In the genomic region with DNA sequence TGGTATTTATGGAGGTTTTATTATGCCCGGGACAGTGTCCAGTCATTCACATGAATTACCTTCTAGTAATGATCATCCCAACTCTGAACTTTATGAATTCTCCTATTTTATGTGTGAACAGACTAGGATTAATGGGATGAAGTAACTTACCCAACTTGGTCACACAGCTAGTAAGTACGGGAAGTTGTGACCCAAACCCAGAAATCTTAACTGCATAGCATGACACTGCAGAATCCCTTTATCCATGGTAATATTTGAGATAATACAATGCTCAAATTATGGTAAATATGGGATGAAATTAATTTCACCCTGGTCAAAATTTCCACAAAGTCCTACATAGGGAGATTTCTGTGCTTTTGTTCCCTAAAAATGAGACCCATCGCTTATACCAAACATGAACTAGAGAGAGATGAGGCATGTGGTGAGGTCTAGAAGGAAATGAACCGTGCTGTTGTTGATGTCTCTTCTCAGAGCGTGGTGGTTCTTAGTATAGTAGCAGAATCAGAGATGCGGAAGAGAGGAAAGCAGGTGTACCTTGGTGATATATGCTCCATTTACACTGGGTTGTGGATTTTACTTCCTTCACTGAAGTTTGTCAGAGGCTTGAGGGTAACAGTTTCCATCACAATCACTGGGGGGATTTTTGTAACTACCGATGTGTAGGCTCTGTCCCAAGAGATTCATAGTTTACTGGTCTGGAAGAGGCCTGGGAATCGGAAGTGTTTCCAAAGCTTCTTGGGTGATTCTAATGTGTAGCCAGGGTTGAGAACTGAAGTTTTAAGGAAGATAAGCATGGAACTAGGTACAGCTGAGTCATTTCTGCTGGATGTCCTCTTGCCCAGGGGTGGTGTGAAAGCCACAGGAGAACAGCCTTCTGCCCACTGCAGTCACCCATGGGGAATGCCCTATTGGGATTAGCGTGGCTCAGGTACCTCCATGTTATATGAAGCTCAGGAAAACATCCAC, we compare ENCODE assay signal across 1 cellular context.
TF ChIP-seq lines count a peak whose summit lies in the region.

No MANE protein-coding gene starts in this region.

TF ChIP-seq in GM12878, 131 proteins besides CTCF, POLR2A, EP300 and RAD21 (continued from another document and continues in another):
- TF ChIP-seq SMC3 (IDR thresholded peaks at IDR 0.05; ENCODE audit: borderline replicate concordance, low read length) (peak; percentile 6; the same call in 1 of the 2 replicates), FOXM1 (IDR thresholded peaks at IDR 0.05; ENCODE audit: low read depth, low read length) (peak; percentile 58; the same call in 1 of the 2 replicates), LARP7 (IDR thresholded peaks at IDR 0.05) (no peak), MTA2 (IDR thresholded peaks at IDR 0.05; ENCODE audit: low read depth) (peak; percentile 67), YY1 (IDR thresholded peaks at IDR 0.05; ENCODE audit: low read depth, low read length) (no peak), GATAD2B (conservative IDR thresholded peaks at IDR 0.05; ENCODE audit: low read depth) (peak; percentile 72; the same call in 1 of the 2 replicates), MEF2B (IDR thresholded peaks at IDR 0.05; ENCODE audit: partially characterized antibody, poor library complexity, severe bottlenecking) (peak; percentile 86), HDGF (IDR thresholded peaks at IDR 0.05) (no peak), BCL11A (IDR thresholded peaks at IDR 0.05; ENCODE audit: low read depth, low read length) (0 out of 2 replicates have a peak, but pooled peaks have one; percentile 42), NR2C1 (IDR thresholded peaks at IDR 0.05) (no peak), IKZF2 (IDR thresholded peaks at IDR 0.05) (peak; percentile 89 to 92), SMAD5 (IDR thresholded peaks at IDR 0.05; ENCODE audit: low read depth) (no peak), POLR2AphosphoS5 (IDR thresholded peaks at IDR 0.05; ENCODE audit: low read length) (peak; percentile 63), EGR1 (IDR thresholded peaks at IDR 0.05; ENCODE audit: borderline replicate concordance in 1 of 2, low read depth in 2 of 2, low read length in 2 of 2) (no peak), PML (IDR thresholded peaks at IDR 0.05; ENCODE audit: low read length) (peak; percentile 71), CHD2 (IDR thresholded peaks at IDR 0.05; ENCODE audit: borderline replicate concordance, low read depth, low read length) (no peak), SMAD1 (IDR thresholded peaks at IDR 0.05; ENCODE audit: low read depth, partially characterized antibody) (no peak), SMARCA5 (IDR thresholded peaks at IDR 0.05) (0 out of 2 replicates have a peak, but pooled peaks have one; percentile 20), BRCA1 (IDR thresholded peaks at IDR 0.05; ENCODE audit: low read depth, low read length) (no peak), STAT3 (IDR thresholded peaks at IDR 0.05; ENCODE audit: low read depth, low read length) (no peak)
- TF ChIP-seq, protein P1, sequence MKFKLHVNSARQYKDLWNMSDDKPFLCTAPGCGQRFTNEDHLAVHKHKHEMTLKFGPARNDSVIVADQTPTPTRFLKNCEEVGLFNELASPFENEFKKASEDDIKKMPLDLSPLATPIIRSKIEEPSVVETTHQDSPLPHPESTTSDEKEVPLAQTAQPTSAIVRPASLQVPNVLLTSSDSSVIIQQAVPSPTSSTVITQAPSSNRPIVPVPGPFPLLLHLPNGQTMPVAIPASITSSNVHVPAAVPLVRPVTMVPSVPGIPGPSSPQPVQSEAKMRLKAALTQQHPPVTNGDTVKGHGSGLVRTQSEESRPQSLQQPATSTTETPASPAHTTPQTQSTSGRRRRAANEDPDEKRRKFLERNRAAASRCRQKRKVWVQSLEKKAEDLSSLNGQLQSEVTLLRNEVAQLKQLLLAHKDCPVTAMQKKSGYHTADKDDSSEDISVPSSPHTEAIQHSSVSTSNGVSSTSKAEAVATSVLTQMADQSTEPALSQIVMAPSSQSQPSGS (IDR thresholded peaks at IDR 0.05; ENCODE audit: low read length), result peak; percentile 70
- TF ChIP-seq, protein P2, sequence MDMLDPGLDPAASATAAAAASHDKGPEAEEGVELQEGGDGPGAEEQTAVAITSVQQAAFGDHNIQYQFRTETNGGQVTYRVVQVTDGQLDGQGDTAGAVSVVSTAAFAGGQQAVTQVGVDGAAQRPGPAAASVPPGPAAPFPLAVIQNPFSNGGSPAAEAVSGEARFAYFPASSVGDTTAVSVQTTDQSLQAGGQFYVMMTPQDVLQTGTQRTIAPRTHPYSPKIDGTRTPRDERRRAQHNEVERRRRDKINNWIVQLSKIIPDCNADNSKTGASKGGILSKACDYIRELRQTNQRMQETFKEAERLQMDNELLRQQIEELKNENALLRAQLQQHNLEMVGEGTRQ (IDR thresholded peaks at IDR 0.05; ENCODE audit: borderline replicate concordance, low read depth, low read length), result no peak
- TF ChIP-seq, protein P3, sequence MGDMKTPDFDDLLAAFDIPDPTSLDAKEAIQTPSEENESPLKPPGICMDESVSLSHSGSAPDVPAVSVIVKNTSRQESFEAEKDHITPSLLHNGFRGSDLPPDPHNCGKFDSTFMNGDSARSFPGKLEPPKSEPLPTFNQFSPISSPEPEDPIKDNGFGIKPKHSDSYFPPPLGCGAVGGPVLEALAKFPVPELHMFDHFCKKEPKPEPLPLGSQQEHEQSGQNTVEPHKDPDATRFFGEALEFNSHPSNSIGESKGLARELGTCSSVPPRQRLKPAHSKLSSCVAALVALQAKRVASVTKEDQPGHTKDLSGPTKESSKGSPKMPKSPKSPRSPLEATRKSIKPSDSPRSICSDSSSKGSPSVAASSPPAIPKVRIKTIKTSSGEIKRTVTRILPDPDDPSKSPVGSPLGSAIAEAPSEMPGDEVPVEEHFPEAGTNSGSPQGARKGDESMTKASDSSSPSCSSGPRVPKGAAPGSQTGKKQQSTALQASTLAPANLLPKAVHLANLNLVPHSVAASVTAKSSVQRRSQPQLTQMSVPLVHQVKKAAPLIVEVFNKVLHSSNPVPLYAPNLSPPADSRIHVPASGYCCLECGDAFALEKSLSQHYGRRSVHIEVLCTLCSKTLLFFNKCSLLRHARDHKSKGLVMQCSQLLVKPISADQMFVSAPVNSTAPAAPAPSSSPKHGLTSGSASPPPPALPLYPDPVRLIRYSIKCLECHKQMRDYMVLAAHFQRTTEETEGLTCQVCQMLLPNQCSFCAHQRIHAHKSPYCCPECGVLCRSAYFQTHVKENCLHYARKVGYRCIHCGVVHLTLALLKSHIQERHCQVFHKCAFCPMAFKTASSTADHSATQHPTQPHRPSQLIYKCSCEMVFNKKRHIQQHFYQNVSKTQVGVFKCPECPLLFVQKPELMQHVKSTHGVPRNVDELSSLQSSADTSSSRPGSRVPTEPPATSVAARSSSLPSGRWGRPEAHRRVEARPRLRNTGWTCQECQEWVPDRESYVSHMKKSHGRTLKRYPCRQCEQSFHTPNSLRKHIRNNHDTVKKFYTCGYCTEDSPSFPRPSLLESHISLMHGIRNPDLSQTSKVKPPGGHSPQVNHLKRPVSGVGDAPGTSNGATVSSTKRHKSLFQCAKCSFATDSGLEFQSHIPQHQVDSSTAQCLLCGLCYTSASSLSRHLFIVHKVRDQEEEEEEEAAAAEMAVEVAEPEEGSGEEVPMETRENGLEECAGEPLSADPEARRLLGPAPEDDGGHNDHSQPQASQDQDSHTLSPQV (IDR thresholded peaks at IDR 0.05), result peak; percentile 69; the same call in 1 of the 2 replicates
- TF ChIP-seq, protein P4, sequence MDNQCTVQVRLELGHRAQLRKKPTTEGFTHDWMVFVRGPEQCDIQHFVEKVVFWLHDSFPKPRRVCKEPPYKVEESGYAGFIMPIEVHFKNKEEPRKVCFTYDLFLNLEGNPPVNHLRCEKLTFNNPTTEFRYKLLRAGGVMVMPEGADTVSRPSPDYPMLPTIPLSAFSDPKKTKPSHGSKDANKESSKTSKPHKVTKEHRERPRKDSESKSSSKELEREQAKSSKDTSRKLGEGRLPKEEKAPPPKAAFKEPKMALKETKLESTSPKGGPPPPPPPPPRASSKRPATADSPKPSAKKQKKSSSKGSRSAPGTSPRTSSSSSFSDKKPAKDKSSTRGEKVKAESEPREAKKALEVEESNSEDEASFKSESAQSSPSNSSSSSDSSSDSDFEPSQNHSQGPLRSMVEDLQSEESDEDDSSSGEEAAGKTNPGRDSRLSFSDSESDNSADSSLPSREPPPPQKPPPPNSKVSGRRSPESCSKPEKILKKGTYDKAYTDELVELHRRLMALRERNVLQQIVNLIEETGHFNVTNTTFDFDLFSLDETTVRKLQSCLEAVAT (IDR thresholded peaks at IDR 0.05), result peak; percentile 77
- TF ChIP-seq, protein P5, sequence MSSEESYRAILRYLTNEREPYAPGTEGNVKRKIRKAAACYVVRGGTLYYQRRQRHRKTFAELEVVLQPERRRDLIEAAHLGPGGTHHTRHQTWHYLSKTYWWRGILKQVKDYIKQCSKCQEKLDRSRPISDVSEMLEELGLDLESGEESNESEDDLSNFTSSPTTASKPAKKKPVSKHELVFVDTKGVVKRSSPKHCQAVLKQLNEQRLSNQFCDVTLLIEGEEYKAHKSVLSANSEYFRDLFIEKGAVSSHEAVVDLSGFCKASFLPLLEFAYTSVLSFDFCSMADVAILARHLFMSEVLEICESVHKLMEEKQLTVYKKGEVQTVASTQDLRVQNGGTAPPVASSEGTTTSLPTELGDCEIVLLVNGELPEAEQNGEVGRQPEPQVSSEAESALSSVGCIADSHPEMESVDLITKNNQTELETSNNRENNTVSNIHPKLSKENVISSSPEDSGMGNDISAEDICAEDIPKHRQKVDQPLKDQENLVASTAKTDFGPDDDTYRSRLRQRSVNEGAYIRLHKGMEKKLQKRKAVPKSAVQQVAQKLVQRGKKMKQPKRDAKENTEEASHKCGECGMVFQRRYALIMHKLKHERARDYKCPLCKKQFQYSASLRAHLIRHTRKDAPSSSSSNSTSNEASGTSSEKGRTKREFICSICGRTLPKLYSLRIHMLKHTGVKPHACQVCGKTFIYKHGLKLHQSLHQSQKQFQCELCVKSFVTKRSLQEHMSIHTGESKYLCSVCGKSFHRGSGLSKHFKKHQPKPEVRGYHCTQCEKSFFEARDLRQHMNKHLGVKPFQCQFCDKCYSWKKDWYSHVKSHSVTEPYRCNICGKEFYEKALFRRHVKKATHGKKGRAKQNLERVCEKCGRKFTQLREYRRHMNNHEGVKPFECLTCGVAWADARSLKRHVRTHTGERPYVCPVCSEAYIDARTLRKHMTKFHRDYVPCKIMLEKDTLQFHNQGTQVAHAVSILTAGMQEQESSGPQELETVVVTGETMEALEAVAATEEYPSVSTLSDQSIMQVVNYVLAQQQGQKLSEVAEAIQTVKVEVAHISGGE (CRISPR knock-in tag; IDR thresholded peaks at IDR 0.05), result no peak
- TF ChIP-seq, protein P6, sequence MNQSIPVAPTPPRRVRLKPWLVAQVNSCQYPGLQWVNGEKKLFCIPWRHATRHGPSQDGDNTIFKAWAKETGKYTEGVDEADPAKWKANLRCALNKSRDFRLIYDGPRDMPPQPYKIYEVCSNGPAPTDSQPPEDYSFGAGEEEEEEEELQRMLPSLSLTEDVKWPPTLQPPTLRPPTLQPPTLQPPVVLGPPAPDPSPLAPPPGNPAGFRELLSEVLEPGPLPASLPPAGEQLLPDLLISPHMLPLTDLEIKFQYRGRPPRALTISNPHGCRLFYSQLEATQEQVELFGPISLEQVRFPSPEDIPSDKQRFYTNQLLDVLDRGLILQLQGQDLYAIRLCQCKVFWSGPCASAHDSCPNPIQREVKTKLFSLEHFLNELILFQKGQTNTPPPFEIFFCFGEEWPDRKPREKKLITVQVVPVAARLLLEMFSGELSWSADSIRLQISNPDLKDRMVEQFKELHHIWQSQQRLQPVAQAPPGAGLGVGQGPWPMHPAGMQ (IDR thresholded peaks at IDR 0.05; ENCODE audit: borderline replicate concordance), result no peak
- TF ChIP-seq, protein P7, sequence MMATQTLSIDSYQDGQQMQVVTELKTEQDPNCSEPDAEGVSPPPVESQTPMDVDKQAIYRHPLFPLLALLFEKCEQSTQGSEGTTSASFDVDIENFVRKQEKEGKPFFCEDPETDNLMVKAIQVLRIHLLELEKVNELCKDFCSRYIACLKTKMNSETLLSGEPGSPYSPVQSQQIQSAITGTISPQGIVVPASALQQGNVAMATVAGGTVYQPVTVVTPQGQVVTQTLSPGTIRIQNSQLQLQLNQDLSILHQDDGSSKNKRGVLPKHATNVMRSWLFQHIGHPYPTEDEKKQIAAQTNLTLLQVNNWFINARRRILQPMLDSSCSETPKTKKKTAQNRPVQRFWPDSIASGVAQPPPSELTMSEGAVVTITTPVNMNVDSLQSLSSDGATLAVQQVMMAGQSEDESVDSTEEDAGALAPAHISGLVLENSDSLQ (IDR thresholded peaks at IDR 0.05), result no peak
- TF ChIP-seq, protein P8, sequence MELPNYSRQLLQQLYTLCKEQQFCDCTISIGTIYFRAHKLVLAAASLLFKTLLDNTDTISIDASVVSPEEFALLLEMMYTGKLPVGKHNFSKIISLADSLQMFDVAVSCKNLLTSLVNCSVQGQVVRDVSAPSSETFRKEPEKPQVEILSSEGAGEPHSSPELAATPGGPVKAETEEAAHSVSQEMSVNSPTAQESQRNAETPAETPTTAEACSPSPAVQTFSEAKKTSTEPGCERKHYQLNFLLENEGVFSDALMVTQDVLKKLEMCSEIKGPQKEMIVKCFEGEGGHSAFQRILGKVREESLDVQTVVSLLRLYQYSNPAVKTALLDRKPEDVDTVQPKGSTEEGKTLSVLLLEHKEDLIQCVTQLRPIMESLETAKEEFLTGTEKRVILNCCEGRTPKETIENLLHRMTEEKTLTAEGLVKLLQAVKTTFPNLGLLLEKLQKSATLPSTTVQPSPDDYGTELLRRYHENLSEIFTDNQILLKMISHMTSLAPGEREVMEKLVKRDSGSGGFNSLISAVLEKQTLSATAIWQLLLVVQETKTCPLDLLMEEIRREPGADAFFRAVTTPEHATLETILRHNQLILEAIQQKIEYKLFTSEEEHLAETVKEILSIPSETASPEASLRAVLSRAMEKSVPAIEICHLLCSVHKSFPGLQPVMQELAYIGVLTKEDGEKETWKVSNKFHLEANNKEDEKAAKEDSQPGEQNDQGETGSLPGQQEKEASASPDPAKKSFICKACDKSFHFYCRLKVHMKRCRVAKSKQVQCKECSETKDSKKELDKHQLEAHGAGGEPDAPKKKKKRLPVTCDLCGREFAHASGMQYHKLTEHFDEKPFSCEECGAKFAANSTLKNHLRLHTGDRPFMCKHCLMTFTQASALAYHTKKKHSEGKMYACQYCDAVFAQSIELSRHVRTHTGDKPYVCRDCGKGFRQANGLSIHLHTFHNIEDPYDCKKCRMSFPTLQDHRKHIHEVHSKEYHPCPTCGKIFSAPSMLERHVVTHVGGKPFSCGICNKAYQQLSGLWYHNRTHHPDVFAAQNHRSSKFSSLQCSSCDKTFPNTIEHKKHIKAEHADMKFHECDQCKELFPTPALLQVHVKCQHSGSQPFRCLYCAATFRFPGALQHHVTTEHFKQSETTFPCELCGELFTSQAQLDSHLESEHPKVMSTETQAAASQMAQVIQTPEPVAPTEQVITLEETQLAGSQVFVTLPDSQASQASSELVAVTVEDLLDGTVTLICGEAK (IDR thresholded peaks at IDR 0.05; ENCODE audit: borderline replicate concordance), result no peak
